Comparison of ENCODE assay signal across 2 cellular contexts in the genomic region with DNA sequence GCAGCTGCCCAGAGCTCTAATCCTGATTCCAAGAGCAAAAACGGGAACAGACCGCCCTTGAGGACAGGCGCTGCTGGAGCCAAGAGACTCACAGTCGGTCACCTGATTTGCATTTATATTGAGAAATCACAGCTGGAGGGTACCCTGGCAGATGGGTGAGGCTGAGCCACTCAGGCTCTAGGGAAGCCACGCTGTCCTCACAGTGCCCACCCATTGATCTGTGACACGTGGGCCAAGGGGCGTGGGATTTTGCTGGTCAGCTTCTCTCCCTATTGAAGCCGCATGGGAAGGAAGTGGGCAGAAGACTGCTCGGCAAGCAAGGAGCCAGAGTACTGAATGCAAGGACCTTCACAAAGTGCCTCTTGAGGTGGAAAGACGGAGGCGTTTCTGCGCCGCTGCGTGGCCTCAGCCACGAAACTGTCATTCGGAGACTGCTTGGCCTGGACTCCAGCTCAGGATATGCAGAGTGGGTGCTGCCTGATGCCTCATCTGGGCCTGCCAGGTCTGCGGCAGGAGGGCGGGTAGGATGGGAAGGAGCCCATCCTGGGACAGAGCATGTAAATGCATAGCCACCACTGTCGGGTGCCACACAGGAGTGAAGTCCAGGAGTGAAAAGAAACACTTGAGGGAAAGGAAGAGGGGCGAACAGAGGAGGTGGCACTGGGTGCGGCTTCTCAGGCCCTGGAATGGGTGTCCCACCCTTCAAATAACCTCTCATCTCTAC.
TF ChIP-seq lines count a peak whose summit lies in the region.

No MANE protein-coding gene starts in this region.

TF ChIP-seq in GM23338, 12 proteins besides CTCF, POLR2A, EP300 and RAD21 (continues in another document):
- TF ChIP-seq NANOG (IDR thresholded peaks at IDR 0.05; ENCODE audit: borderline replicate concordance) (no peak), POLR2AphosphoS5 (IDR thresholded peaks at IDR 0.05; ENCODE audit: low read depth) (no peak), CREB1 (CRISPR knock-in tag; IDR thresholded peaks at IDR 0.05; ENCODE audit: low read depth) (no peak), EZH2 (IDR thresholded peaks at IDR 0.05; ENCODE audit: low read depth, unreplicated experiment) (no peak), STAT1 (IDR thresholded peaks at IDR 0.05; ENCODE audit: unreplicated experiment) (no peak)
- TF ChIP-seq, protein P1, sequence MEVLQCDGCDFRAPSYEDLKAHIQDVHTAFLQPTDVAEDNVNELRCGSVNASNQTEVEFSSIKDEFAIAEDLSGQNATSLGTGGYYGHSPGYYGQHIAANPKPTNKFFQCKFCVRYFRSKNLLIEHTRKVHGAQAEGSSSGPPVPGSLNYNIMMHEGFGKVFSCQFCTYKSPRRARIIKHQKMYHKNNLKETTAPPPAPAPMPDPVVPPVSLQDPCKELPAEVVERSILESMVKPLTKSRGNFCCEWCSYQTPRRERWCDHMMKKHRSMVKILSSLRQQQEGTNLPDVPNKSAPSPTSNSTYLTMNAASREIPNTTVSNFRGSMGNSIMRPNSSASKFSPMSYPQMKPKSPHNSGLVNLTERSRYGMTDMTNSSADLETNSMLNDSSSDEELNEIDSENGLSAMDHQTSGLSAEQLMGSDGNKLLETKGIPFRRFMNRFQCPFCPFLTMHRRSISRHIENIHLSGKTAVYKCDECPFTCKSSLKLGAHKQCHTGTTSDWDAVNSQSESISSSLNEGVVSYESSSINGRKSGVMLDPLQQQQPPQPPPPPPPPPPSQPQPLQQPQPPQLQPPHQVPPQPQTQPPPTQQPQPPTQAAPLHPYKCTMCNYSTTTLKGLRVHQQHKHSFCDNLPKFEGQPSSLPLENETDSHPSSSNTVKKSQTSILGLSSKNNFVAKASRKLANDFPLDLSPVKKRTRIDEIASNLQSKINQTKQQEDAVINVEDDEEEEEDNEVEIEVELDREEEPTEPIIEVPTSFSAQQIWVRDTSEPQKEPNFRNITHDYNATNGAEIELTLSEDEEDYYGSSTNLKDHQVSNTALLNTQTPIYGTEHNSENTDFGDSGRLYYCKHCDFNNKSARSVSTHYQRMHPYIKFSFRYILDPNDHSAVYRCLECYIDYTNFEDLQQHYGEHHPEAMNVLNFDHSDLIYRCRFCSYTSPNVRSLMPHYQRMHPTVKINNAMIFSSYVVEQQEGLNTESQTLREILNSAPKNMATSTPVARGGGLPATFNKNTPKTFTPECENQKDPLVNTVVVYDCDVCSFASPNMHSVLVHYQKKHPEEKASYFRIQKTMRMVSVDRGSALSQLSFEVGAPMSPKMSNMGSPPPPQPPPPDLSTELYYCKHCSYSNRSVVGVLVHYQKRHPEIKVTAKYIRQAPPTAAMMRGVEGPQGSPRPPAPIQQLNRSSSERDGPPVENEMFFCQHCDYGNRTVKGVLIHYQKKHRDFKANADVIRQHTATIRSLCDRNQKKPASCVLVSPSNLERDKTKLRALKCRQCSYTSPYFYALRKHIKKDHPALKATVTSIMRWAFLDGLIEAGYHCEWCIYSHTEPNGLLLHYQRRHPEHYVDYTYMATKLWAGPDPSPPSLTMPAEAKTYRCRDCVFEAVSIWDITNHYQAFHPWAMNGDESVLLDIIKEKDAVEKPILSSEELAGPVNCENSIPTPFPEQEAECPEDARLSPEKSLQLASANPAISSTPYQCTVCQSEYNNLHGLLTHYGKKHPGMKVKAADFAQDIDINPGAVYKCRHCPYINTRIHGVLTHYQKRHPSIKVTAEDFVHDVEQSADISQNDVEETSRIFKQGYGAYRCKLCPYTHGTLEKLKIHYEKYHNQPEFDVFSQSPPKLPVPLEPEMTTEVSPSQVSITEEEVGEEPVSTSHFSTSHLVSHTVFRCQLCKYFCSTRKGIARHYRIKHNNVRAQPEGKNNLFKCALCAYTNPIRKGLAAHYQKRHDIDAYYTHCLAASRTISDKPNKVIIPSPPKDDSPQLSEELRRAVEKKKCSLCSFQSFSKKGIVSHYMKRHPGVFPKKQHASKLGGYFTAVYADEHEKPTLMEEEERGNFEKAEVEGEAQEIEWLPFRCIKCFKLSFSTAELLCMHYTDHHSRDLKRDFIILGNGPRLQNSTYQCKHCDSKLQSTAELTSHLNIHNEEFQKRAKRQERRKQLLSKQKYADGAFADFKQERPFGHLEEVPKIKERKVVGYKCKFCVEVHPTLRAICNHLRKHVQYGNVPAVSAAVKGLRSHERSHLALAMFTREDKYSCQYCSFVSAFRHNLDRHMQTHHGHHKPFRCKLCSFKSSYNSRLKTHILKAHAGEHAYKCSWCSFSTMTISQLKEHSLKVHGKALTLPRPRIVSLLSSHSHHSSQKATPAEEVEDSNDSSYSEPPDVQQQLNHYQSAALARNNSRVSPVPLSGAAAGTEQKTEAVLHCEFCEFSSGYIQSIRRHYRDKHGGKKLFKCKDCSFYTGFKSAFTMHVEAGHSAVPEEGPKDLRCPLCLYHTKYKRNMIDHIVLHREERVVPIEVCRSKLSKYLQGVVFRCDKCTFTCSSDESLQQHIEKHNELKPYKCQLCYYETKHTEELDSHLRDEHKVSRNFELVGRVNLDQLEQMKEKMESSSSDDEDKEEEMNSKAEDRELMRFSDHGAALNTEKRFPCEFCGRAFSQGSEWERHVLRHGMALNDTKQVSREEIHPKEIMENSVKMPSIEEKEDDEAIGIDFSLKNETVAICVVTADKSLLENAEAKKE (CRISPR knock-in tag; IDR thresholded peaks at IDR 0.05), result no peak
- TF ChIP-seq, protein P2, sequence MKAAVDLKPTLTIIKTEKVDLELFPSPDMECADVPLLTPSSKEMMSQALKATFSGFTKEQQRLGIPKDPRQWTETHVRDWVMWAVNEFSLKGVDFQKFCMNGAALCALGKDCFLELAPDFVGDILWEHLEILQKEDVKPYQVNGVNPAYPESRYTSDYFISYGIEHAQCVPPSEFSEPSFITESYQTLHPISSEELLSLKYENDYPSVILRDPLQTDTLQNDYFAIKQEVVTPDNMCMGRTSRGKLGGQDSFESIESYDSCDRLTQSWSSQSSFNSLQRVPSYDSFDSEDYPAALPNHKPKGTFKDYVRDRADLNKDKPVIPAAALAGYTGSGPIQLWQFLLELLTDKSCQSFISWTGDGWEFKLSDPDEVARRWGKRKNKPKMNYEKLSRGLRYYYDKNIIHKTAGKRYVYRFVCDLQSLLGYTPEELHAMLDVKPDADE (IDR thresholded peaks at IDR 0.05), result no peak
- TF ChIP-seq, protein P3, sequence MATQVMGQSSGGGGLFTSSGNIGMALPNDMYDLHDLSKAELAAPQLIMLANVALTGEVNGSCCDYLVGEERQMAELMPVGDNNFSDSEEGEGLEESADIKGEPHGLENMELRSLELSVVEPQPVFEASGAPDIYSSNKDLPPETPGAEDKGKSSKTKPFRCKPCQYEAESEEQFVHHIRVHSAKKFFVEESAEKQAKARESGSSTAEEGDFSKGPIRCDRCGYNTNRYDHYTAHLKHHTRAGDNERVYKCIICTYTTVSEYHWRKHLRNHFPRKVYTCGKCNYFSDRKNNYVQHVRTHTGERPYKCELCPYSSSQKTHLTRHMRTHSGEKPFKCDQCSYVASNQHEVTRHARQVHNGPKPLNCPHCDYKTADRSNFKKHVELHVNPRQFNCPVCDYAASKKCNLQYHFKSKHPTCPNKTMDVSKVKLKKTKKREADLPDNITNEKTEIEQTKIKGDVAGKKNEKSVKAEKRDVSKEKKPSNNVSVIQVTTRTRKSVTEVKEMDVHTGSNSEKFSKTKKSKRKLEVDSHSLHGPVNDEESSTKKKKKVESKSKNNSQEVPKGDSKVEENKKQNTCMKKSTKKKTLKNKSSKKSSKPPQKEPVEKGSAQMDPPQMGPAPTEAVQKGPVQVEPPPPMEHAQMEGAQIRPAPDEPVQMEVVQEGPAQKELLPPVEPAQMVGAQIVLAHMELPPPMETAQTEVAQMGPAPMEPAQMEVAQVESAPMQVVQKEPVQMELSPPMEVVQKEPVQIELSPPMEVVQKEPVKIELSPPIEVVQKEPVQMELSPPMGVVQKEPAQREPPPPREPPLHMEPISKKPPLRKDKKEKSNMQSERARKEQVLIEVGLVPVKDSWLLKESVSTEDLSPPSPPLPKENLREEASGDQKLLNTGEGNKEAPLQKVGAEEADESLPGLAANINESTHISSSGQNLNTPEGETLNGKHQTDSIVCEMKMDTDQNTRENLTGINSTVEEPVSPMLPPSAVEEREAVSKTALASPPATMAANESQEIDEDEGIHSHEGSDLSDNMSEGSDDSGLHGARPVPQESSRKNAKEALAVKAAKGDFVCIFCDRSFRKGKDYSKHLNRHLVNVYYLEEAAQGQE (IDR thresholded peaks at IDR 0.05; ENCODE audit: unreplicated experiment), result no peak

TF ChIP-seq in H1, 55 proteins besides CTCF, POLR2A, EP300 and RAD21:
- TF ChIP-seq SRF (IDR thresholded peaks at IDR 0.05; ENCODE audit: low read depth, low read length) (no peak), NANOG (IDR thresholded peaks at IDR 0.05; ENCODE audit: insufficient read depth, low read depth, low read length, poor library complexity, severe bottlenecking) (no peak), ZNF274 (IDR thresholded peaks at IDR 0.05; ENCODE audit: borderline replicate concordance, extremely low read depth, low read length) (no peak), CBX5 (IDR thresholded peaks at IDR 0.05; ENCODE audit: low read depth, low read length) (no peak), KDM5A (IDR thresholded peaks at IDR 0.05; ENCODE audit: low read length) (no peak), RFX5 (IDR thresholded peaks at IDR 0.05; ENCODE audit: borderline replicate concordance, low read depth, low read length) (no peak), JUN (IDR thresholded peaks at IDR 0.05; ENCODE audit: low read depth, low read length) (no peak), CHD2 (IDR thresholded peaks at IDR 0.05; ENCODE audit: low read length) (no peak), SP1 (IDR thresholded peaks at IDR 0.05; ENCODE audit: low read depth, low read length) (no peak), GABPA (IDR thresholded peaks at IDR 0.05; ENCODE audit: borderline replicate concordance, insufficient read depth, low read length) (no peak), CHD1 (IDR thresholded peaks at IDR 0.05; ENCODE audit: low read depth, low read length) (no peak), CBX8 (IDR thresholded peaks at IDR 0.05; ENCODE audit: borderline replicate concordance, low read depth, low read length) (no peak), TBP (IDR thresholded peaks at IDR 0.05; ENCODE audit: low read depth, low read length) (no peak)
- TF ChIP-seq, protein P4, sequence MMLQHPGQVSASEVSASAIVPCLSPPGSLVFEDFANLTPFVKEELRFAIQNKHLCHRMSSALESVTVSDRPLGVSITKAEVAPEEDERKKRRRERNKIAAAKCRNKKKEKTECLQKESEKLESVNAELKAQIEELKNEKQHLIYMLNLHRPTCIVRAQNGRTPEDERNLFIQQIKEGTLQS (IDR thresholded peaks at IDR 0.05; ENCODE audit: insufficient read depth, low read depth, low read length), result no peak
